Comparison of ENCODE assay signal across 24 cellular contexts in genomic region chr17:80212109-80212508, GRCh38. TPM values are rescaled to one million over a fixed set of nuclear protein-coding genes. Genes with fewer than 3 reads are reported as not detected.
"Had no signal": no experiment of that assay in that cellular context is flagged by ENCODE, and none has a peak within 500 bp of the region (broad histone marks: within the 10 kb centered on the region; RNA-seq: fewer than 3 reads in every experiment).

No MANE protein-coding gene starts in this region.

- H3K4me3 ChIP-seq: hepatocyte, left lung, sigmoid colon, smooth muscle cell, transverse colon, vagina had no signal

- H3K4me1 Mint-ChIP-seq: brain, WTC11 had no signal

- H3K9me3 Mint-ChIP-seq: activated naive CD4-positive, alpha-beta T cell treated with anti-CD3 and anti-CD28 coated beads, Interleukin-2, amount 50 U/mL, for 72 hours; immature natural killer cell; neural crest cell; stimulated activated memory B cell treated with anti-CD40 and anti-IgM and Interleukin-4, amounts not matched to agents 10 μg/mL and 1 μg/mL and 100 μg/mL, for 72 hours; WTC11 had no signal

- DNase-seq: activated T-cell treated with anti-CD3 and anti-CD28 coated beads, Interleukin-2, amount 50 U/mL, for 1 hour; aorta; effector memory CD4-positive, alpha-beta T cell; foreskin melanocyte; glutamatergic neuron; immature natural killer cell; kidney glomerular epithelial cell; naive thymus-derived CD4-positive, alpha-beta T cell; occipital lobe; posterior cingulate gyrus; sigmoid colon; stimulated activated CD4-positive, alpha-beta T cell treated with anti-CD3 and anti-CD28 coated beads, Interleukin-15, amount 100 ng/mL, for 24 hours; transverse colon had no signal

- H3K9me3 ChIP-seq: left lung, sigmoid colon, transverse colon, vagina had no signal

- H3K27ac ChIP-seq: hepatocyte, sigmoid colon, transverse colon, vagina had no signal

- H3K4me3 Mint-ChIP-seq: brain; immature natural killer cell; naive thymus-derived CD4-positive, alpha-beta T cell; stimulated activated memory B cell treated with anti-CD40 and anti-IgM and Interleukin-4, amounts not matched to agents 10 μg/mL and 1 μg/mL and 100 μg/mL, for 72 hours; WTC11 had no signal

- H2AFZ ChIP-seq: hepatocyte had no signal

- H3K27ac Mint-ChIP-seq: activated naive CD4-positive, alpha-beta T cell treated with anti-CD3 and anti-CD28 coated beads, Interleukin-2, amount 50 U/mL, for 72 hours; brain; immature natural killer cell; naive thymus-derived CD4-positive, alpha-beta T cell; WTC11 had no signal

- H3K4me1 ChIP-seq: sigmoid colon, transverse colon, vagina had no signal

- FAIRE-seq: endothelial cell of umbilical vein had no signal

- ATAC-seq: activated naive CD4-positive, alpha-beta T cell treated with anti-CD3 and anti-CD28 coated beads, Interleukin-2, amount 50 U/mL, for 72 hours; stimulated activated memory B cell treated with anti-CD40 and anti-IgM and Interleukin-4, amounts not matched to agents 10 μg/mL and 1 μg/mL and 100 μg/mL, for 72 hours; WTC11 had no signal

- H3K4me2 ChIP-seq: hepatocyte, smooth muscle cell had no signal

- H3K79me2 ChIP-seq: hepatocyte had no signal

- H3K27me3 ChIP-seq: hepatocyte, left lung, sigmoid colon, transverse colon, vagina had no signal

- H3K27me3 Mint-ChIP-seq: brain; naive thymus-derived CD4-positive, alpha-beta T cell; stimulated activated memory B cell treated with anti-CD40 and anti-IgM and Interleukin-4, amounts not matched to agents 10 μg/mL and 1 μg/mL and 100 μg/mL, for 72 hours had no signal

RNA-seq across cellular contexts. Expression of gene CARD14, which starts 42.3 kb away (rescaled TPM):
- total RNA-seq: cardiac septum, endothelial cell of umbilical vein, sigmoid colon had no signal
- polyA plus RNA-seq: endothelial cell of umbilical vein; immature natural killer cell; naive thymus-derived CD4-positive, alpha-beta T cell had no signal
